9 cellular contexts compared by ENCODE assay signal in genomic region chr2:101064868-101065549, GRCh38.
A peak's percentile ranks its signal among the peaks of the same experiment; 100 is the strongest.
DNase-seq lines count a peak whose midpoint lies in the region; ATAC-seq and TF ChIP-seq lines count a peak whose summit lies in the region.
"Had no signal": no experiment of that assay in that cellular context is flagged by ENCODE, and none has a peak within 500 bp of the region (broad histone marks: within the 10 kb centered on the region; RNA-seq: fewer than 3 reads in every experiment).

No MANE protein-coding gene starts in this region.

- intact Hi-C loops in activated T-helper 1 cell treated with anti-CD3 and anti-CD28 coated beads, Interleukin-12 subunit alpha, Interleukin-12 subunit beta, Interleukin-2, Interleukin-4 antibody, amounts not matched to agents 30 ng/mL and 10 ng/mL and 1 ng/mL, durations not matched to agents 14 hours and 24 hours and 36 hours (cut with micrococcal nuclease): no loop called here

- ATAC-seq in GM18870 (IDR thresholded peaks at IDR 0.05; ENCODE audit: unreplicated experiment) (peak; percentile 66), esophagus mucosa (peak; percentile 93), HG02642 (IDR thresholded peaks at IDR 0.05; ENCODE audit: poor library complexity, unreplicated experiment) (no peak)

- H3K27me3 Mint-ChIP-seq in neural progenitor cell (ENCODE audit: insufficient read depth, low read depth): no peaks in the 10 kb centered on the region
- H3K27me3 Mint-ChIP-seq in activated T-helper 1 cell treated with anti-CD3 and anti-CD28 coated beads, Interleukin-12 subunit alpha, Interleukin-12 subunit beta, Interleukin-2, Interleukin-4 antibody, amounts not matched to agents 30 ng/mL and 10 ng/mL and 1 ng/mL, durations not matched to agents 14 hours and 24 hours and 36 hours (ENCODE audit: insufficient read depth): peaks cover 3% of the 10 kb centered on the region

- no peak overlapping the region for H3K27ac ChIP-seq in neural progenitor cell

- H3K9ac ChIP-seq in neural progenitor cell: no peak overlapping the region

- H3K4me3 ChIP-seq in neural progenitor cell: no peak overlapping the region

- no peaks in the 10 kb centered on the region for H3K4me1 ChIP-seq in neural progenitor cell

- no peak overlapping the region for H3K4me3 Mint-ChIP-seq in neural progenitor cell
- H3K4me3 Mint-ChIP-seq in activated T-helper 1 cell treated with anti-CD3 and anti-CD28 coated beads, Interleukin-12 subunit alpha, Interleukin-12 subunit beta, Interleukin-2, Interleukin-4 antibody, amounts not matched to agents 30 ng/mL and 10 ng/mL and 1 ng/mL, durations not matched to agents 14 hours and 24 hours and 36 hours: no peak overlapping the region
- H3K4me3 Mint-ChIP-seq: activated B cell treated with CpG ODN at 0.5 μM for 24 hours had no signal

- H3K4me2 ChIP-seq in neural progenitor cell: no peak overlapping the region

- H4K20me1 ChIP-seq in neural progenitor cell (ENCODE audit: low read depth): no peaks in the 10 kb centered on the region

- no peaks in the 10 kb centered on the region for H3F3A ChIP-seq in neural progenitor cell (ENCODE audit: low read depth)

- H3K27me3 ChIP-seq in neural progenitor cell: no peaks in the 10 kb centered on the region

- peaks cover 6% of the 10 kb centered on the region for H3K4me1 Mint-ChIP-seq in neural progenitor cell
- no peaks in the 10 kb centered on the region for H3K4me1 Mint-ChIP-seq in activated T-helper 1 cell treated with anti-CD3 and anti-CD28 coated beads, Interleukin-12 subunit alpha, Interleukin-12 subunit beta, Interleukin-2, Interleukin-4 antibody, amounts not matched to agents 30 ng/mL and 10 ng/mL and 1 ng/mL, durations not matched to agents 14 hours and 24 hours and 36 hours (ENCODE audit: low read depth)

- DNase-seq in NCI-H2107 treated with DMSO at 0.1 percent for 48 hours (lab: John Stamatoyannopoulos, UW; ENCODE audit: unreplicated experiment): peak; percentile 65
- DNase-seq in pons (ENCODE audit: low spot score): peak; percentile 45
- no peak for DNase-seq in neural progenitor cell (ENCODE audit: low spot score)
- DNase-seq in NCI-H1694 (lab: John Stamatoyannopoulos, UW): no peak
- no peak for DNase-seq in activated T-helper 1 cell treated with anti-CD3 and anti-CD28 coated beads, Interleukin-12 subunit alpha, Interleukin-12 subunit beta, Interleukin-2, Interleukin-4 antibody, amounts not matched to agents 30 ng/mL and 10 ng/mL and 1 ng/mL, durations not matched to agents 14 hours and 24 hours and 36 hours (ENCODE audit: low spot score)
- DNase-seq: activated B cell treated with CpG ODN at 0.5 μM for 24 hours had no signal

- no peak overlapping the region for H2AFZ ChIP-seq in neural progenitor cell (replicated peaks)

- no peaks in the 10 kb centered on the region for H3K9me3 ChIP-seq in neural progenitor cell (ENCODE audit: low read depth)

- no peaks in the 10 kb centered on the region for H3K36me3 ChIP-seq in neural progenitor cell

- no peak overlapping the region for H3K27ac Mint-ChIP-seq in neural progenitor cell
- no peak overlapping the region for H3K27ac Mint-ChIP-seq in activated T-helper 1 cell treated with anti-CD3 and anti-CD28 coated beads, Interleukin-12 subunit alpha, Interleukin-12 subunit beta, Interleukin-2, Interleukin-4 antibody, amounts not matched to agents 30 ng/mL and 10 ng/mL and 1 ng/mL, durations not matched to agents 14 hours and 24 hours and 36 hours
- H3K27ac Mint-ChIP-seq: activated B cell treated with CpG ODN at 0.5 μM for 24 hours had no signal

- no peaks in the 10 kb centered on the region for H3K36me3 Mint-ChIP-seq in neural progenitor cell
- H3K36me3 Mint-ChIP-seq in activated T-helper 1 cell treated with anti-CD3 and anti-CD28 coated beads, Interleukin-12 subunit alpha, Interleukin-12 subunit beta, Interleukin-2, Interleukin-4 antibody, amounts not matched to agents 30 ng/mL and 10 ng/mL and 1 ng/mL, durations not matched to agents 14 hours and 24 hours and 36 hours (ENCODE audit: low read depth): no peaks in the 10 kb centered on the region

- TF ChIP-seq CTCF in neural progenitor cell (IDR thresholded peaks at IDR 0.05): no peak

- peaks cover 2% of the 10 kb centered on the region for H3K9me3 Mint-ChIP-seq in neural progenitor cell
- H3K9me3 Mint-ChIP-seq in activated T-helper 1 cell treated with anti-CD3 and anti-CD28 coated beads, Interleukin-12 subunit alpha, Interleukin-12 subunit beta, Interleukin-2, Interleukin-4 antibody, amounts not matched to agents 30 ng/mL and 10 ng/mL and 1 ng/mL, durations not matched to agents 14 hours and 24 hours and 36 hours: no peaks in the 10 kb centered on the region
- H3K9me3 Mint-ChIP-seq: activated B cell treated with CpG ODN at 0.5 μM for 24 hours had no signal

- H3K79me2 ChIP-seq in neural progenitor cell (ENCODE audit: low read depth): no peaks in the 10 kb centered on the region

Comparison
In these comparisons a context has a peak if more than half of its experiments do, and no peak if none do; other contexts are left out.
1. DNase-seq: peak in NCI-H2107 treated with DMSO at 0.1 percent for 48 hours (single experiment) and pons (single experiment); none in neural progenitor cell (single experiment), NCI-H1694 (single experiment) and activated T-helper 1 cell treated with anti-CD3 and anti-CD28 coated beads, Interleukin-12 subunit alpha, Interleukin-12 subunit beta, Interleukin-2, Interleukin-4 antibody, amounts not matched to agents 30 ng/mL and 10 ng/mL and 1 ng/mL, durations not matched to agents 14 hours and 24 hours and 36 hours (single experiment).